Comparison of ENCODE assay signal across 8 cellular contexts in the genomic region with DNA sequence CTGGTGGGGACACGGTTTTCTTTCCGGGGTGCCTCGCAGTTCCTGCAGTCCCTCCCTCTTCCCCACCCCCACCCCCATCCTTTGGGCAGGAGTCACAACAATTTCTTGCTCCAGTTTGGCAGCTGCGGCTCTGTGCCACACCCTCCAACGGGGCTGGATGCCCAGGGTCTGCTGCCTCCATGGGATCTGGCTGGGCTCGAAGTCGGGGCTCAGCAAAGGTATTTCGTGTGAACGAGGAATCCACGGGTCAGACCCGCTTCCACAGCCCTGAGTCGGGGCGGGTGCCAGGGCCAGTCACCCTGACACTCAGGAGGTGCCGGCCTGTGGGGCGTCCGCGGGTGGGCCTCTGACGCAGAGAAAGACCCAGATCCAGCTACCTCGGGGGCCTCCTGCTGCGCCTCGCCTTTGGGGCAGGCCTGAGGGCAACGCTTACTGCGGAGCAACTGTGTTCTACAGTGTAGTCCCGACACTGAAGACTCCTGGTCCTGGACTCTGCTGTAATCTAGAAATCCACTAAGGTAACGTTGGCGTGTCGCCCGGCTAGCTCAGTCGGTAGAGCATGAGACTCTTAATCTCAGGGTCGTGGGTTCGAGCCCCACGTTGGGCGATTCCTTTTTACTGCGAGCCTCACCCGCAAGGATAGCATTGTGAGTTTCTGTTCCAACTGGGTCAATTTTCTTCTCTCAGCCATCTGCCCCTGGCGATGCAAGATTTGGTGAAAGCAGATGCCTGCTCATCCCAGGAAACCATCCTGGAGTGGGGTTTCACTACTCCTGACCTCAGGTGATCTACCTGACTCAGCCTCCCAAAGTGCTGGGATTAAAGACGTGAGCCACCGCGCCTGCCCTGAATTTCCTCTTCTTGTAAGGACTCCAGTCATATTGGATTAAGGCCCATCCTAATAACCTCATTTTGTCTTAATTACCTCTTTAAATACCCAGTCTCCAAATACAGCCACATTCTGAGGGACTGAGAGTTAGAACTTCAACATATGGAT. TPM values are rescaled to one million over a fixed set of nuclear protein-coding genes. Genes with fewer than 3 reads are reported as not detected.
DNase-seq lines count a peak whose midpoint lies in the region; ATAC-seq, FAIRE-seq and TF ChIP-seq lines count a peak whose summit lies in the region.
"Had no signal": no experiment of that assay in that cellular context is flagged by ENCODE, and none has a peak within 500 bp of the region (broad histone marks: within the 10 kb centered on the region; RNA-seq: fewer than 3 reads in every experiment).

No MANE protein-coding gene starts in this region.

- H3K4me3 Mint-ChIP-seq in neural crest cell: peak overlapping the region; percentile 29

- no peak overlapping the region for H3K27ac Mint-ChIP-seq in neural crest cell (ENCODE audit: unreplicated experiment)

- RAD21 ChIA-PET in GM12878 (lab: Charles Lee; ENCODE audit: unreplicated experiment): no interaction called here

- no peak overlapping the region for H3K9ac ChIP-seq in GM12878 (ENCODE audit: control insufficient read depth, insufficient read depth, low read length)

- ATAC-seq in GM12878 (peak; percentile 18), HG03354 (IDR thresholded peaks at IDR 0.05; ENCODE audit: poor library complexity, severe bottlenecking, unreplicated experiment) (no peak), psoas muscle (no peak)

- peaks cover 98% of the 10 kb centered on the region for H3K27me3 Mint-ChIP-seq in neural crest cell (ENCODE audit: low read depth)

- SMC1A ChIA-PET in GM12878 (lab: Charles Lee; ENCODE audit: uncharacterized antibody, unreplicated experiment): no interaction called here

- H3K4me1 Mint-ChIP-seq in neural crest cell: peaks cover 22% of the 10 kb centered on the region

- H3K27me3 ChIP-seq in GM12878 (replicated peaks in 1 of 2; ENCODE audit: control insufficient read depth in 2 of 2, insufficient read depth in 2 of 2, low read length in 1 of 2): no peaks in the 10 kb centered on the region; a peak in 1 of 4 replicates
- H3K27me3 ChIP-seq in psoas muscle (ENCODE audit: insufficient read depth in 3 of 3, low read length in 2 of 3): peaks cover 0 to 100% (median 43%) of the 10 kb centered on the region in 3 donors

- TF ChIP-seq RAD21 in GM12878 (IDR thresholded peaks at IDR 0.05; ENCODE audit: insufficient read depth, low read depth, low read length): no peak

- WGBS in GM12878 (ENCODE audit: insufficient coverage, insufficient replicate concordance, low lambda C conversion rate, missing lambda C conversion rate): 10% methylated on average over 36 of the region's 39 CpGs
- 8 to 13% (median 13%) methylated on average over 39 of the region's 39 CpGs for WGBS in psoas muscle, 3 donors

- no TSS peak for BruUV-seq in GM12878 (replicated peaks; lab: Mats Ljungman, UMichigan)

- H3K9me3 ChIP-seq in GM12878 (replicated peaks; ENCODE audit: control insufficient read depth, insufficient read depth, low read length) (no peaks in the 10 kb centered on the region), psoas muscle (no peaks in the 10 kb centered on the region)

- H3K4me3 ChIP-seq in GM12878 (peak overlapping the region; percentile 22; the same call in 1 of the 2 replicates), psoas muscle (no peak overlapping the region)

- H3K4me1 ChIP-seq in GM12878 (ENCODE audit: control insufficient read depth, insufficient read depth, low read length): peaks cover 32% of the 10 kb centered on the region
- peaks cover 13% of the 10 kb centered on the region for H3K4me1 ChIP-seq in psoas muscle

- POLR2A ChIA-PET in GM12878 (lab: Charles Lee): interaction anchor here (1.6 kb wide), 1 partner anchor 40 kb away, joined by 3 read pairs; a partner anchor contains a TSS

- no peak overlapping the region for H3K27ac ChIP-seq in GM12878 (ENCODE audit: control insufficient read depth, insufficient read depth)
- no peak overlapping the region for H3K27ac ChIP-seq in psoas muscle

- H3K36me3 ChIP-seq in GM12878 (ENCODE audit: control insufficient read depth in 2 of 2, insufficient read depth in 2 of 2, low read length in 1 of 2): no peaks in the 10 kb centered on the region
- H3K36me3 ChIP-seq in psoas muscle (ENCODE audit: insufficient read depth in 1 of 2, low read depth in 1 of 2): no peaks in the 10 kb centered on the region

- in situ Hi-C loops in GM13976 (cut with MboI; ENCODE audit: low sequenced_read_pairs, unreplicated experiment) (no loop called here), GM12878 (cut with MboI) (no loop called here)

- DNase-seq in GM13976 (ENCODE audit: low spot score): peak; percentile 52
- DNase-seq in NAMALWA (ENCODE audit: low spot score): peak; percentile 70
- no peak for DNase-seq in GM12878 (ENCODE audit: low read depth, low spot score)
- DNase-seq in neural crest cell (ENCODE audit: low read depth, low spot score): peak; percentile 45
- DNase-seq in GOT3 (lab: John Stamatoyannopoulos, UW): no peak
- DNase-seq in psoas muscle: no peak

- no peak for TF ChIP-seq POLR2A in GM12878 (IDR thresholded peaks at IDR 0.05; ENCODE audit: low read depth, low read length)

- FAIRE-seq in GM12878 (lab: Jason Lieb, UNC): no peak
- FAIRE-seq: islet of Langerhans had no signal

- H4K20me1 ChIP-seq in GM12878 (ENCODE audit: control insufficient read depth, insufficient read depth): no peaks in the 10 kb centered on the region

- H3K9me3 Mint-ChIP-seq in neural crest cell: no peaks in the 10 kb centered on the region

- H3K4me2 ChIP-seq in GM12878 (ENCODE audit: control insufficient read depth, insufficient read depth): peak overlapping the region; percentile 92

- H2AFZ ChIP-seq in GM12878 (ENCODE audit: control insufficient read depth, low read depth, low read length): no peak overlapping the region

- H3K36me3 Mint-ChIP-seq in neural crest cell (ENCODE audit: low read depth): no peaks in the 10 kb centered on the region

- H3K79me2 ChIP-seq in GM12878 (ENCODE audit: control insufficient read depth, insufficient read depth, low read length): no peaks in the 10 kb centered on the region

- CTCF ChIA-PET in GM12878 (lab: Yijun Ruan, JAX): interaction anchor here (1.2 to 1.7 kb wide), 4 partner anchors 8 to 325 kb away, joined by 3 to 15 read pairs (median 4); no protein-coding TSS in a partner anchor

- intact Hi-C loops in GM12878 (cut with micrococcal nuclease; ENCODE audit: unreplicated experiment) (no loop called here), psoas muscle (cut with DNase I) (no loop called here)

- TF ChIP-seq CTCF in GM13976 (IDR thresholded peaks at IDR 0.05; ENCODE audit: borderline replicate concordance, control extremely low read depth, extremely low read depth, insufficient read depth, missing control alignments) (no peak), GM12878 (IDR thresholded peaks at IDR 0.05 in 2 of 3, conservative IDR thresholded peaks at IDR 0.05 in 1 of 3; ENCODE audit: control insufficient read depth in 2 of 3, extremely low read depth in 1 of 3, insufficient read depth in 1 of 3, low read depth in 3 of 3, low read length in 3 of 3) (no peak), neural crest cell (conservative IDR thresholded peaks at IDR 0.05) (no peak), psoas muscle (IDR thresholded peaks at IDR 0.05) (no peak)

- TF ChIP-seq EP300 in GM12878 (IDR thresholded peaks at IDR 0.05; ENCODE audit: borderline replicate concordance in 1 of 2, control insufficient read depth in 1 of 2, low read depth in 2 of 2, low read length in 2 of 2): no peak

RNA-seq across cellular contexts. Expression of a gene that starts 12.5 kb away (rescaled TPM):
- not detected in 2 replicates for total RNA-seq in GM12878 (2013; cell fraction: nucleolus; rRNA removed)
- total RNA-seq in GM12878 (2014; rRNA removed) (not detected in 2 replicates), GM12878 (2014; rRNA removed; fragmentation: Illumina TruSeq; extraction: Trizol) (not detected in 2 replicates), GM12878 (2021) (not detected in 2 replicates), neural crest cell (0.35 TPM in 1 of 2 replicates, not detected in the other), psoas muscle (not detected)
- polyA plus RNA-seq in GM12878 (2011; ENCODE audit: low read depth): not detected
- polyA plus RNA-seq in GM12878 (2011; rRNA removed) (0.12 TPM in 1 of 2 replicates, not detected in the other), GM12878 (2014; fragmentation: Illumina TruSeq; extraction: Trizol) (0.10 TPM in 1 of 2 replicates, not detected in the other), GM12878 (2014; fragmentation: Nextera tagmentation; extraction: Ambion mirVana) (not detected), GM12878 (2014; rRNA removed) (0.14 TPM in 1 of 2 replicates, not detected in the other), GM12878 (2016; fragmentation: Nextera tagmentation; extraction: Ambion mirVana) (not detected), psoas muscle (not detected)
- polyA plus RNA-seq in GM12878 (2011; cell fraction: cytosol; rRNA removed): 0.30 and 0.36 TPM in 2 replicates
- 0.12 TPM in 1 of 2 replicates, not detected in the other for polyA plus RNA-seq in GM12878 (2011; cell fraction: nucleus; rRNA removed)
- not detected in 2 replicates for polyA plus RNA-seq in GM12878 (2012)
- 1.1 TPM in 1 of 2 replicates, not detected in the other for polyA minus RNA-seq in GM12878 (2011; rRNA and poly(A)+ RNA removed)
- polyA minus RNA-seq in GM12878 (2011; cell fraction: cytosol; rRNA and poly(A)+ RNA removed): not detected in 2 replicates
- polyA minus RNA-seq in GM12878 (2011; cell fraction: nucleus; rRNA and poly(A)+ RNA removed): not detected in 2 replicates

RNA-seq across cellular contexts. Expression of a gene that starts 40.6 kb away (rescaled TPM):
- 2.7 and 6.1 TPM in 2 replicates for total RNA-seq in GM12878 (2013; cell fraction: nucleolus; rRNA removed)
- total RNA-seq in GM12878 (2014; rRNA removed): 1.1 TPM in 2 replicates
- 0.83 and 1.2 TPM in 2 replicates for total RNA-seq in GM12878 (2014; rRNA removed; fragmentation: Illumina TruSeq; extraction: Trizol)
- total RNA-seq in GM12878 (2021): 7.2 and 9.4 TPM in 2 replicates
- 2.1 TPM for polyA plus RNA-seq in GM12878 (2011; ENCODE audit: low read depth)
- 0.13 and 0.53 TPM in 2 replicates for polyA plus RNA-seq in GM12878 (2011; rRNA removed)
- polyA plus RNA-seq in GM12878 (2011; cell fraction: cytosol; rRNA removed): 0.73 and 1.0 TPM in 2 replicates
- polyA plus RNA-seq in GM12878 (2011; cell fraction: nucleus; rRNA removed): 2.0 and 3.8 TPM in 2 replicates
- polyA plus RNA-seq in GM12878 (2012): 4.8 and 5.3 TPM in 2 replicates
- 0.22 and 0.91 TPM in 2 replicates for polyA plus RNA-seq in GM12878 (2014; fragmentation: Illumina TruSeq; extraction: Trizol)
- under 1 TPM; 0.55 to 0.58 TPM for polyA plus RNA-seq in GM12878 (2014; fragmentation: Nextera tagmentation; extraction: Ambion mirVana)
- 3.1 and 3.2 TPM in 2 replicates for polyA plus RNA-seq in GM12878 (2014; rRNA removed)
- polyA plus RNA-seq in GM12878 (2016; fragmentation: Nextera tagmentation; extraction: Ambion mirVana): 1 to 10 TPM; 3.4 to 4.8 TPM
- polyA minus RNA-seq in GM12878 (2011; rRNA and poly(A)+ RNA removed): 0.88 and 1.6 TPM in 2 replicates
- 1.2 and 1.9 TPM in 2 replicates for polyA minus RNA-seq in GM12878 (2011; cell fraction: cytosol; rRNA and poly(A)+ RNA removed)
- polyA minus RNA-seq in GM12878 (2011; cell fraction: nucleus; rRNA and poly(A)+ RNA removed): 1.1 and 2.1 TPM in 2 replicates
- total RNA-seq in neural crest cell: 14.9 and 15.9 TPM in 2 replicates
- 10 to 100 TPM in 1 of 4 donors, 1 to 10 TPM in 3; 8.1 to 11.6 (median 9.2) TPM for total RNA-seq in psoas muscle
- 10 to 100 TPM in 2 of 3 donors, 1 to 10 TPM in 1; 7.9 to 19.1 (median 18.9) TPM for polyA plus RNA-seq in psoas muscle

RNA-seq across cellular contexts. Expression of a gene that starts 59.5 kb away (rescaled TPM):
- 30.1 and 31.9 TPM in 2 replicates for total RNA-seq in GM12878 (2013; cell fraction: nucleolus; rRNA removed)
- 12.8 and 14.1 TPM in 2 replicates for total RNA-seq in GM12878 (2014; rRNA removed)
- 11.5 and 12.1 TPM in 2 replicates for total RNA-seq in GM12878 (2014; rRNA removed; fragmentation: Illumina TruSeq; extraction: Trizol)
- 8.7 and 10.4 TPM in 2 replicates for total RNA-seq in GM12878 (2021)
- polyA plus RNA-seq in GM12878 (2011; ENCODE audit: low read depth): 3.1 TPM
- polyA plus RNA-seq in GM12878 (2011; rRNA removed): 6.3 and 7.8 TPM in 2 replicates
- 4.1 and 4.6 TPM in 2 replicates for polyA plus RNA-seq in GM12878 (2011; cell fraction: cytosol; rRNA removed)
- 8.2 and 10.6 TPM in 2 replicates for polyA plus RNA-seq in GM12878 (2011; cell fraction: nucleus; rRNA removed)
- 4.6 and 5.5 TPM in 2 replicates for polyA plus RNA-seq in GM12878 (2012)
- polyA plus RNA-seq in GM12878 (2014; fragmentation: Illumina TruSeq; extraction: Trizol): 8.9 and 11.2 TPM in 2 replicates
- 1 to 10 TPM; 4.0 to 4.1 TPM for polyA plus RNA-seq in GM12878 (2014; fragmentation: Nextera tagmentation; extraction: Ambion mirVana)
- polyA plus RNA-seq in GM12878 (2014; rRNA removed): 5.2 and 8.3 TPM in 2 replicates
- polyA plus RNA-seq in GM12878 (2016; fragmentation: Nextera tagmentation; extraction: Ambion mirVana): 10 to 100 TPM; 12.4 to 13.9 TPM
- polyA minus RNA-seq in GM12878 (2011; rRNA and poly(A)+ RNA removed): 9.2 and 11.3 TPM in 2 replicates
- 4.0 and 7.1 TPM in 2 replicates for polyA minus RNA-seq in GM12878 (2011; cell fraction: cytosol; rRNA and poly(A)+ RNA removed)
- 9.7 and 17.2 TPM in 2 replicates for polyA minus RNA-seq in GM12878 (2011; cell fraction: nucleus; rRNA and poly(A)+ RNA removed)
- 12.1 and 14.1 TPM in 2 replicates for total RNA-seq in neural crest cell
- total RNA-seq in psoas muscle: 1 to 10 TPM; 2.8 to 4.0 (median 3.4) TPM
- polyA plus RNA-seq in psoas muscle: 1 to 10 TPM; 1.3 to 5.8 (median 2.6) TPM

Comparison
In these comparisons a context has a peak if more than half of its experiments do, and no peak if none do; other contexts are left out.
1. DNase-seq: peak in GM13976 (single experiment), NAMALWA (single experiment) and neural crest cell (single experiment); none in GM12878 (single experiment), GOT3 (single experiment) and psoas muscle (0 of 2).